In the genomic region with DNA sequence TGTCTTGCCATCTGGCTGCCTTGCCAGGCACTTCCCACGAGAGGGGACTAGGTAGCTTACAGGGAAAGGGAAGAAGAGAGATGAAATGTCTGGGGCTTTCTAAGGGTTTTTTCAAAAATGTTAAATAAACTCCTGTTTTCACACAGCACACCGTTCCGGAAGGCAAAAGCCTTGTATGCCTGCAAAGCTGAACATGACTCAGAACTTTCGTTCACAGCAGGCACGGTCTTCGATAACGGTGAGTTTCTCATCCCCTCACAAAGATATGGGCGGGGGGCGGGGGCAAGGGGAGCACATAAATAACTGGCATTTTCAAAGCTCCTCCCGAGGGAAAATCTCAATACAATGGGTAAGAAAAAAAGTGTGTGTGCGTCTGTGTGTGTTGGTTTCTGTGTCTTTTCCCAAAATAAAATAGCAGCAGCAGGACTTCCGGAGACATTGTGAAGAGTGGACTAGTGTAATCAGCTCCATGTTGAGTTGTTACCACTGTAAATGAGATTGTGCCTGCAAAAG, we compare ENCODE assay signal across 9 cellular contexts.
A peak's percentile ranks its signal among the peaks of the same experiment; 100 is the strongest.
DNase-seq lines count a peak whose midpoint lies in the region; ATAC-seq and TF ChIP-seq lines count a peak whose summit lies in the region.
"Had no signal": no experiment of that assay in that cellular context is flagged by ENCODE, and none has a peak within 500 bp of the region (broad histone marks: within the 10 kb centered on the region; RNA-seq: fewer than 3 reads in every experiment).

No MANE protein-coding gene starts in this region.

- no peak for TF ChIP-seq POLR2A in testis (IDR thresholded peaks at IDR 0.05)

- H3K4me1 ChIP-seq in OCI-LY7 (ENCODE audit: insufficient read depth, low read length, poor library complexity, severe bottlenecking): no peaks in the 10 kb centered on the region
- peaks cover 4% of the 10 kb centered on the region for H3K4me1 ChIP-seq in testis
- peaks cover 24% of the 10 kb centered on the region for H3K4me1 ChIP-seq in Caco-2

- peak; percentile 51 for ATAC-seq in GM19397 (IDR thresholded peaks at IDR 0.05; ENCODE audit: unreplicated experiment)
- ATAC-seq in HG03175 (IDR thresholded peaks at IDR 0.05; ENCODE audit: unreplicated experiment): peak; percentile 40

- H3K9me3 Mint-ChIP-seq in chondrocyte (ENCODE audit: low read depth) (no peaks in the 10 kb centered on the region), Caco-2 (ENCODE audit: unreplicated experiment) (no peaks in the 10 kb centered on the region)

- no peaks in the 10 kb centered on the region for H3K36me3 ChIP-seq in OCI-LY7 (ENCODE audit: insufficient read depth, low read length)
- no peaks in the 10 kb centered on the region for H3K36me3 ChIP-seq in testis (ENCODE audit: low read depth, missing control alignments)
- H3K36me3 ChIP-seq in Caco-2 (ENCODE audit: control insufficient read depth, insufficient read depth, low read length): peaks cover 1% of the 10 kb centered on the region

- H3K27ac ChIP-seq in OCI-LY7 (ENCODE audit: low read depth, low read length, poor library complexity, severe bottlenecking): no peak overlapping the region
- no peak overlapping the region for H3K27ac ChIP-seq in testis

- 71 to 77% methylated on average over 12 of the region's 12 CpGs for WGBS in testis, 2 donors

- no peak for DNase-seq in chondrocyte (ENCODE audit: low spot score)
- DNase-seq in OCI-LY7 (ENCODE audit: low spot score): no peak
- DNase-seq in SK-N-DZ (ENCODE audit: low spot score): no peak
- no peak for DNase-seq in testis
- DNase-seq in Caco-2: no peak
- DNase-seq: HCEC 1CT had no signal

- no peak overlapping the region for H3K4me2 ChIP-seq in OCI-LY7 (ENCODE audit: low read length)

- no peaks in the 10 kb centered on the region for H3K9me2 ChIP-seq in OCI-LY7 (ENCODE audit: insufficient read depth, low read length)

- CTCF ChIA-PET in OCI-LY7 (lab: Charles Lee; ENCODE audit: unreplicated experiment) (no interaction called here), Caco-2 (lab: Charles Lee) (interaction anchor here (0.7 kb wide), 1 partner anchor 331 kb away, joined by 3 read pairs; no protein-coding TSS in a partner anchor)

- no peak overlapping the region for H2AFZ ChIP-seq in OCI-LY7 (ENCODE audit: low read length)

- no peaks in the 10 kb centered on the region for H4K20me1 ChIP-seq in OCI-LY7 (ENCODE audit: insufficient read depth, low read length)

- H3K4me3 Mint-ChIP-seq in chondrocyte (ENCODE audit: unreplicated experiment) (peak overlapping the region; percentile 21), Caco-2 (ENCODE audit: unreplicated experiment) (no peak overlapping the region)

- BruUV-seq in OCI-LY7 (replicated peaks; lab: Mats Ljungman, UMichigan) (no TSS peak), Caco-2 (replicated peaks; lab: Mats Ljungman, UMichigan) (no TSS peak)

- no peaks in the 10 kb centered on the region for H3K79me2 ChIP-seq in OCI-LY7 (ENCODE audit: insufficient read depth, low read depth, low read length)

- no peaks in the 10 kb centered on the region for H3K9me3 ChIP-seq in OCI-LY7 (ENCODE audit: low read length)
- no peaks in the 10 kb centered on the region for H3K9me3 ChIP-seq in testis
- no peaks in the 10 kb centered on the region for H3K9me3 ChIP-seq in Caco-2

- H3K27ac Mint-ChIP-seq in chondrocyte (ENCODE audit: unreplicated experiment) (peak overlapping the region; percentile 81), Caco-2 (ENCODE audit: unreplicated experiment) (no peak overlapping the region)

- H3K4me1 Mint-ChIP-seq in chondrocyte (ENCODE audit: low read depth): peaks cover 16% of the 10 kb centered on the region
- peaks cover 16% of the 10 kb centered on the region for H3K4me1 Mint-ChIP-seq in Caco-2 (ENCODE audit: low read depth, unreplicated experiment)

- H3K36me3 Mint-ChIP-seq in chondrocyte (ENCODE audit: low read depth) (peaks cover 13% of the 10 kb centered on the region), Caco-2 (ENCODE audit: insufficient read depth, unreplicated experiment) (peaks cover 55% of the 10 kb centered on the region)

- POLR2A ChIA-PET in OCI-LY7 (lab: Charles Lee) (interaction anchor here (0.5 to 0.6 kb wide), 2 partner anchors 36 to 450 kb away, joined by 3 read pairs; no protein-coding TSS in a partner anchor), Caco-2 (lab: Charles Lee) (no interaction called here)

- peak; percentile 16; the same call in 1 of the 2 replicates for TF ChIP-seq CTCF in GM12875 (IDR thresholded peaks at IDR 0.05; ENCODE audit: borderline replicate concordance, insufficient read depth, low read depth, low read length)
- peak; percentile 64 for TF ChIP-seq CTCF in chondrocyte (IDR thresholded peaks at IDR 0.05)
- TF ChIP-seq CTCF in OCI-LY7 (conservative IDR thresholded peaks at IDR 0.05; ENCODE audit: low read length): no peak
- no peak for TF ChIP-seq CTCF in testis (IDR thresholded peaks at IDR 0.05)
- no peak for TF ChIP-seq CTCF in Caco-2 (IDR thresholded peaks at IDR 0.05; ENCODE audit: insufficient read depth in 1 of 2, low read depth in 1 of 2, low read length in 1 of 2, severe bottlenecking in 1 of 2, unreplicated experiment in 1 of 2)

- no peaks in the 10 kb centered on the region for H3K27me3 Mint-ChIP-seq in chondrocyte (ENCODE audit: low read depth)
- H3K27me3 Mint-ChIP-seq in Caco-2 (ENCODE audit: insufficient read depth, unreplicated experiment): no peaks in the 10 kb centered on the region

- intact Hi-C loops in OCI-LY7 (cut with micrococcal nuclease; ENCODE audit: unreplicated experiment): no loop called here
- intact Hi-C loops in testis (cut with DNase I; ENCODE audit: low total_unique reads): no loop called here
- intact Hi-C loops in Caco-2 (cut with micrococcal nuclease; ENCODE audit: unreplicated experiment): no loop called here

- H3K4me3 ChIP-seq in GM12875 (ENCODE audit: low read depth, low read length): no peak overlapping the region
- H3K4me3 ChIP-seq in OCI-LY7 (ENCODE audit: low read depth, low read length, poor library complexity, severe bottlenecking): no peak overlapping the region
- H3K4me3 ChIP-seq in testis: no peak overlapping the region
- no peak overlapping the region for H3K4me3 ChIP-seq in Caco-2 (ENCODE audit: low read depth, low read length)

- no peaks in the 10 kb centered on the region for H3K27me3 ChIP-seq in testis
- H3K27me3 ChIP-seq in Caco-2 (replicated peaks; ENCODE audit: control insufficient read depth, insufficient read depth, low read length): no peaks in the 10 kb centered on the region

Comparison
In these comparisons a context has a peak if more than half of its experiments do, and no peak if none do; other contexts are left out.
1. CTCF ChIP-seq: peak in GM12875 (single experiment) and chondrocyte (single experiment); none in OCI-LY7 (single experiment), testis (0 of 3) and Caco-2 (0 of 2).